In genomic region chr7:5773661-5774086, GRCh38 we compare ENCODE assay signal across 9 cellular contexts. TPM values are rescaled to one million over a fixed set of nuclear protein-coding genes. Genes with fewer than 3 reads are reported as not detected.
DNase-seq lines count a peak whose midpoint lies in the region; ATAC-seq and TF ChIP-seq lines count a peak whose summit lies in the region.
"Had no signal": no experiment of that assay in that cellular context is flagged by ENCODE, and none has a peak within 500 bp of the region (broad histone marks: within the 10 kb centered on the region; RNA-seq: fewer than 3 reads in every experiment).

No MANE protein-coding gene starts in this region.

- CTCF ChIA-PET in Panc1 (lab: Charles Lee): interaction anchor here (1.3 kb wide), 1 partner anchor 8 kb away, joined by 4 read pairs; the partner anchor contains the start of gene RNF216

- in situ Hi-C loops in Panc1 (cut with HindIII; ENCODE audit: low pct_unique_long_range_greater_than_20kb, low sequenced_read_pairs): no loop called here

- intact Hi-C loops in Panc1 (cut with micrococcal nuclease; ENCODE audit: unreplicated experiment): no loop called here
- intact Hi-C loops in sigmoid colon (cut with DNase I): no loop called here

- H3K36me3 Mint-ChIP-seq in brain (peaks cover 68% of the 10 kb centered on the region), immature natural killer cell (no peaks in the 10 kb centered on the region)

- no peak for TF ChIP-seq CTCF in Panc1 (IDR thresholded peaks at IDR 0.05)
- TF ChIP-seq CTCF in brain (conservative IDR thresholded peaks at IDR 0.05): no peak
- TF ChIP-seq CTCF in sigmoid colon (IDR thresholded peaks at IDR 0.05): no peak

- H3K4me3 ChIP-seq in Panc1 (ENCODE audit: low read depth in 2 of 2, low read length in 2 of 2) (peak overlapping the region in 1 of 2 experiments; percentile 32; a peak in 2 of 4 replicates), sigmoid colon (no peak overlapping the region)
- H3K4me3 ChIP-seq: upper lobe of left lung had no signal

- POLR2A ChIA-PET in Panc1 (lab: Charles Lee): no interaction called here

- ATAC-seq in Panc1 (peak; percentile 85), GM19324 (IDR thresholded peaks at IDR 0.05; ENCODE audit: low FRiP score, unreplicated experiment) (no peak), GM19397 (IDR thresholded peaks at IDR 0.05; ENCODE audit: unreplicated experiment) (no peak)

- no TSS peak for BruUV-seq in Panc1 (replicated peaks; lab: Mats Ljungman, UMichigan)

- H3K4me3 Mint-ChIP-seq in brain (peak overlapping the region in 1 of 5 experiments; percentile 39), immature natural killer cell (no peak overlapping the region)

- H3K4me1 ChIP-seq in Panc1 (ENCODE audit: control insufficient read depth, insufficient read depth, low read length) (peaks cover 59% of the 10 kb centered on the region), sigmoid colon (peaks cover 0 to 25% (median 16%) of the 10 kb centered on the region in 4 donors)

- peak overlapping the region; percentile 30 to 93 (median 66) for H3K27ac Mint-ChIP-seq in brain
- H3K27ac Mint-ChIP-seq in immature natural killer cell: peak overlapping the region in 1 of 6 donors; percentile 21

- H3K27me3 Mint-ChIP-seq in brain (no peaks in the 10 kb centered on the region), immature natural killer cell (ENCODE audit: low read depth in 3 of 3) (peaks cover 3 to 7% (median 4%) of the 10 kb centered on the region in 3 donors)

- H3K27me3 ChIP-seq in Panc1 (ENCODE audit: control insufficient read depth, insufficient read depth, low read length): no peaks in the 10 kb centered on the region
- no peaks in the 10 kb centered on the region for H3K27me3 ChIP-seq in sigmoid colon
- H3K27me3 ChIP-seq: upper lobe of left lung had no signal

- H3K4me1 Mint-ChIP-seq in brain: peaks cover 42% of the 10 kb centered on the region
- peaks cover 55 to 61% of the 10 kb centered on the region in 2 donors for H3K4me1 Mint-ChIP-seq in immature natural killer cell

- WGBS in sigmoid colon, 2 donors: 76 to 79% methylated on average over 6 of the region's 6 CpGs

- H3K9me3 ChIP-seq in Panc1 (ENCODE audit: control insufficient read depth, insufficient read depth, low read depth, low read length) (no peaks in the 10 kb centered on the region), sigmoid colon (no peaks in the 10 kb centered on the region)
- H3K9me3 ChIP-seq: upper lobe of left lung had no signal

- H3K36me3 ChIP-seq in Panc1 (ENCODE audit: control insufficient read depth, insufficient read depth, low read length): no peaks in the 10 kb centered on the region
- H3K36me3 ChIP-seq in sigmoid colon: peaks cover 0 to 6% (median 2%) of the 10 kb centered on the region in 4 donors
- H3K36me3 ChIP-seq: upper lobe of left lung had no signal

- DNase-seq in EL: peak; percentile 97
- DNase-seq in Panc1 (ENCODE audit: low read depth, low spot score): peak; percentile 97
- peak; percentile 71 for DNase-seq in sigmoid colon
- no peak for DNase-seq in NCI-H2029 (lab: John Stamatoyannopoulos, UW)
- no peak for DNase-seq in immature natural killer cell
- DNase-seq: upper lobe of left lung had no signal

- H3K9me3 Mint-ChIP-seq in brain (peaks cover 0 to 3% (median 0%) of the 10 kb centered on the region in 5 experiments), immature natural killer cell (no peaks in the 10 kb centered on the region)

- no peak for TF ChIP-seq POLR2A in sigmoid colon (IDR thresholded peaks at IDR 0.05)

- H3K27ac ChIP-seq in Panc1 (ENCODE audit: low read length) (peak overlapping the region; percentile 89), sigmoid colon (peak overlapping the region in 3 of 4 donors; percentile 6 to 60 (median 22))
- H3K27ac ChIP-seq: upper lobe of left lung had no signal

- no peak for TF ChIP-seq EP300 in sigmoid colon (IDR thresholded peaks at IDR 0.05)

RNA-seq across cellular contexts. Expression of gene RNF216, which starts 7.8 kb away (rescaled TPM):
- total RNA-seq in Panc1 (2021; ENCODE audit: unreplicated experiment): 61.6 TPM
- 42.2 TPM for polyA plus RNA-seq in Panc1 (2012; ENCODE audit: insufficient read length)
- 27.1 TPM for polyA plus RNA-seq in brain (ENCODE audit: insufficient read depth, low read depth, low replicate concordance)
- 10 to 100 TPM; 32.1 to 47.6 (median 39.9) TPM for total RNA-seq in sigmoid colon
- polyA plus RNA-seq in sigmoid colon: 10 to 100 TPM in 1 of 3 donors, 1 to 10 TPM in 2; 4.8 to 14.7 (median 6.0) TPM
- 10 to 100 TPM in 2 of 3 donors, 1 to 10 TPM in 1; 4.8 to 35.7 (median 16.8) TPM for polyA plus RNA-seq in immature natural killer cell

Comparison
In these comparisons a context has a peak if more than half of its experiments do, and no peak if none do; other contexts are left out.
1. DNase-seq: peak in EL (single experiment), Panc1 (single experiment) and sigmoid colon (single experiment); none in NCI-H2029 (single experiment) and immature natural killer cell (0 of 3).